In genomic region chr5:40736103-40736875, GRCh38 we compare ENCODE assay signal across 8 cellular contexts. TPM values are rescaled to one million over a fixed set of nuclear protein-coding genes. Genes with fewer than 3 reads are reported as not detected.
DNase-seq lines count a peak whose midpoint lies in the region; ATAC-seq and TF ChIP-seq lines count a peak whose summit lies in the region.

No MANE protein-coding gene starts in this region.

- POLR2A ChIA-PET in Panc1 (lab: Charles Lee) = no interaction called here

- peak; percentile 78; the same call in 1 of the 2 replicates for TF ChIP-seq CTCF in Panc1 (IDR thresholded peaks at IDR 0.05)
- TF ChIP-seq CTCF in dorsolateral prefrontal cortex (IDR thresholded peaks at IDR 0.05 in 54 of 56, conservative IDR thresholded peaks at IDR 0.05 in 2 of 56; ENCODE audit: low read depth in 1 of 56, partially characterized antibody in 56 of 56) = peak; percentile 52 to 96 (median 78)

- CTCF ChIA-PET in Panc1 (lab: Charles Lee) = interaction anchor here (0.5 kb wide), 1 partner anchor 813 kb away, joined by 3 read pairs; no protein-coding TSS in a partner anchor

- DNase-seq in Caki2 (ENCODE audit: low read depth) = peak; percentile 54
- DNase-seq in HPDE6-E6E7 (ENCODE audit: extremely low spot score) = peak; percentile 40
- DNase-seq in Panc1 (ENCODE audit: low read depth, low spot score) = peak; percentile 80
- no peak for DNase-seq in dorsolateral prefrontal cortex
- peak; percentile 87 for DNase-seq in midbrain (lab: John Stamatoyannopoulos, UW)
- no peak for DNase-seq in stimulated activated CD4-positive, alpha-beta T cell treated with anti-CD3 and anti-CD28 coated beads, Interleukin-4, amount 100 ng/mL, for 4 hours

- H3K27ac ChIP-seq in Panc1 (ENCODE audit: low read length) = no peak overlapping the region
- peak overlapping the region in 8 of 59 donors; percentile 2 to 49 (median 13) for H3K27ac ChIP-seq in dorsolateral prefrontal cortex

- BruUV-seq in Panc1 (replicated peaks; lab: Mats Ljungman, UMichigan) = no TSS peak

- H3K4me1 ChIP-seq in Panc1 (ENCODE audit: control insufficient read depth, insufficient read depth, low read length) = no peaks in the 10 kb centered on the region

- H3K27me3 ChIP-seq in Panc1 (ENCODE audit: control insufficient read depth, insufficient read depth, low read length) (no peaks in the 10 kb centered on the region), dorsolateral prefrontal cortex (no peaks in the 10 kb centered on the region)

- peak; percentile 80 for ATAC-seq in GM19035 (IDR thresholded peaks at IDR 0.05; ENCODE audit: unreplicated experiment)
- ATAC-seq in Panc1 = peak; percentile 84
- no peak for ATAC-seq in GM18870 (IDR thresholded peaks at IDR 0.05; ENCODE audit: unreplicated experiment)

- H3K36me3 ChIP-seq in Panc1 (ENCODE audit: control insufficient read depth, insufficient read depth, low read length) = no peaks in the 10 kb centered on the region

- in situ Hi-C loops in Caki2 (cut with HindIII; ENCODE audit: low pct_unique_long_range_greater_than_20kb, low sequenced_read_pairs) (no loop called here), Panc1 (cut with HindIII; ENCODE audit: low pct_unique_long_range_greater_than_20kb, low sequenced_read_pairs) (no loop called here)

- intact Hi-C loops in Panc1 (cut with micrococcal nuclease; ENCODE audit: unreplicated experiment) (loop anchor here (5.0 to 10.0 kb wide), 4 partner anchors 49 to 1151 kb away; no protein-coding TSS in a partner anchor), dorsolateral prefrontal cortex (cut with DNase I) (loop anchor here in 1 of 2 donors (10.0 kb wide), 1 partner anchor 1161 kb away; no protein-coding TSS in a partner anchor)

- H3K4me3 ChIP-seq in Panc1 (ENCODE audit: low read depth in 2 of 2, low read length in 2 of 2) (no peak overlapping the region), dorsolateral prefrontal cortex (no peak overlapping the region)

- no peaks in the 10 kb centered on the region; the same call in 1 of the 2 replicates for H3K9me3 ChIP-seq in Panc1 (ENCODE audit: control insufficient read depth, insufficient read depth, low read depth, low read length)

RNA-seq across cellular contexts. Expression of gene TTC33, which starts 19.5 kb away (rescaled TPM):
- 8.8 and 9.4 TPM in 2 replicates for total RNA-seq in Caki2 (2014; rRNA removed; shearing (Covaris generic); ENCODE audit: low replicate concordance)
- total RNA-seq in Panc1 (2021; ENCODE audit: unreplicated experiment) (12.6 TPM), dorsolateral prefrontal cortex (10 to 100 TPM; 14.3 to 56.7 (median 40.2) TPM)
- 7.1 TPM for polyA plus RNA-seq in Panc1 (2012; ENCODE audit: insufficient read length)

RNA-seq across cellular contexts. Expression of gene PTGER4, which starts 56.6 kb away (rescaled TPM):
- 3.4 and 7.5 TPM in 2 replicates for total RNA-seq in Caki2 (2014; rRNA removed; shearing (Covaris generic); ENCODE audit: low replicate concordance)
- total RNA-seq in Panc1 (2021; ENCODE audit: unreplicated experiment) = 20.0 TPM
- polyA plus RNA-seq in Panc1 (2012; ENCODE audit: insufficient read length) = 26.9 TPM
- total RNA-seq in dorsolateral prefrontal cortex = 1 to 10 TPM in 96 of 120 experiments, under 1 TPM in 24; 0.46 to 6.9 (median 1.8) TPM

Comparison
In these comparisons a context has a peak if more than half of its experiments do, and no peak if none do; other contexts are left out.
1. DNase-seq: peak in Caki2 (single experiment), HPDE6-E6E7 (single experiment), Panc1 (single experiment) and midbrain (single experiment); none in dorsolateral prefrontal cortex (0 of 10) and stimulated activated CD4-positive, alpha-beta T cell treated with anti-CD3 and anti-CD28 coated beads, Interleukin-4, amount 100 ng/mL, for 4 hours (0 of 2).